Comparison of ENCODE assay signal across 17 cellular contexts in genomic region chr1:61490924-61491323, GRCh38.
"Had no signal": no experiment of that assay in that cellular context is flagged by ENCODE, and none has a peak within 500 bp of the region (broad histone marks: within the 10 kb centered on the region; RNA-seq: fewer than 3 reads in every experiment).

No MANE protein-coding gene starts in this region.

- ATAC-seq: activated CD4-positive, CD25-positive, alpha-beta regulatory T cell treated with anti-CD3 and anti-CD28 coated beads, Interleukin-2, amount 50 U/mL, for 24 hours; effector memory CD8-positive, alpha-beta T cell; stimulated activated naive CD8-positive, alpha-beta T cell treated with anti-CD3 and anti-CD28 coated beads, Interleukin-15, amount 100 ng/mL, for 72 hours had no signal

- H3K36me3 ChIP-seq: left lung, right lobe of liver had no signal

- H3K27me3 Mint-ChIP-seq: effector memory CD8-positive, alpha-beta T cell; stimulated activated naive CD8-positive, alpha-beta T cell treated with anti-CD3 and anti-CD28 coated beads, Interleukin-15, amount 100 ng/mL, for 72 hours had no signal

- H3K9me3 Mint-ChIP-seq: activated naive CD4-positive, alpha-beta T cell treated with anti-CD3 and anti-CD28 coated beads, Interleukin-2, amount 10 ng/mL, durations not matched to agents 7 days and 5 days; activated T-helper 2 cell treated with anti-CD3 and anti-CD28 coated beads, Interferon-gamma antibody, Interleukin-2, Interleukin-4, amounts not matched to agents 10 μg/mL and 5 μg/mL and 100 μg/mL, durations not matched to agents 14 hours and 24 hours and 36 hours; effector memory CD8-positive, alpha-beta T cell; memory B cell; nephron progenitor cell; stimulated activated naive CD8-positive, alpha-beta T cell treated with anti-CD3 and anti-CD28 coated beads, Interleukin-15, amount 100 ng/mL, for 72 hours had no signal

- H3K4me1 ChIP-seq: left lung, right lobe of liver had no signal

- H3K4me3 Mint-ChIP-seq: activated naive CD4-positive, alpha-beta T cell treated with anti-CD3 and anti-CD28 coated beads, Interleukin-2, amount 10 ng/mL, durations not matched to agents 7 days and 5 days; effector memory CD8-positive, alpha-beta T cell; memory B cell; nephron progenitor cell; stimulated activated naive CD8-positive, alpha-beta T cell treated with anti-CD3 and anti-CD28 coated beads, Interleukin-15, amount 100 ng/mL, for 72 hours had no signal

- H3K9me3 ChIP-seq: left lung, right lobe of liver had no signal

- H3K27ac Mint-ChIP-seq: activated naive CD4-positive, alpha-beta T cell treated with anti-CD3 and anti-CD28 coated beads, Interleukin-2, amount 10 ng/mL, durations not matched to agents 7 days and 5 days; activated T-helper 2 cell treated with anti-CD3 and anti-CD28 coated beads, Interferon-gamma antibody, Interleukin-2, Interleukin-4, amounts not matched to agents 10 μg/mL and 5 μg/mL and 100 μg/mL, durations not matched to agents 14 hours and 24 hours and 36 hours; effector memory CD8-positive, alpha-beta T cell; memory B cell; nephron progenitor cell; progenitor cell of endocrine pancreas; stimulated activated naive CD8-positive, alpha-beta T cell treated with anti-CD3 and anti-CD28 coated beads, Interleukin-15, amount 100 ng/mL, for 72 hours had no signal

- H3K27ac ChIP-seq: hepatocyte, left lung, right lobe of liver had no signal

- H3K4me1 Mint-ChIP-seq: activated naive CD4-positive, alpha-beta T cell treated with anti-CD3 and anti-CD28 coated beads, Interleukin-2, amount 10 ng/mL, durations not matched to agents 7 days and 5 days; memory B cell; stimulated activated naive CD8-positive, alpha-beta T cell treated with anti-CD3 and anti-CD28 coated beads, Interleukin-15, amount 100 ng/mL, for 72 hours had no signal

- H3K36me3 Mint-ChIP-seq: activated naive CD4-positive, alpha-beta T cell treated with anti-CD3 and anti-CD28 coated beads, Interleukin-2, amount 10 ng/mL, durations not matched to agents 7 days and 5 days; memory B cell had no signal

- H3K4me3 ChIP-seq: hepatocyte, left lung, right lobe of liver had no signal

- DNase-seq: activated CD4-positive, alpha-beta T cell treated with anti-CD3 and anti-CD28 coated beads, Interleukin-2, amount 50 U/mL, for 4 hours; activated naive CD4-positive, alpha-beta T cell treated with anti-CD3 and anti-CD28 coated beads, Interleukin-2, amount 10 ng/mL, durations not matched to agents 7 days and 5 days; activated T-cell treated with anti-CD3 and anti-CD28 coated beads, Interleukin-2, amount 50 U/mL, for 1 hour; dermis blood vessel endothelial cell; effector memory CD8-positive, alpha-beta T cell; left lung; nephron progenitor cell; occipital lobe; right lobe of liver; stimulated activated CD4-positive, alpha-beta T cell treated with anti-CD3 and anti-CD28 coated beads, Interleukin-1b, Interleukin-23, amount 100 ng/mL, for 48 hours; stimulated activated naive CD8-positive, alpha-beta T cell treated with anti-CD3 and anti-CD28 coated beads, Interleukin-15, amount 100 ng/mL, for 72 hours; T-helper 9 cell had no signal

- H3K27me3 ChIP-seq: hepatocyte, left lung, right lobe of liver had no signal
